ENCODE assay signal across 1 cellular context in genomic region chr7:87590578-87590977, GRCh38.
TF ChIP-seq lines count a peak whose summit lies in the region.

No MANE protein-coding gene starts in this region.

TF ChIP-seq in GM12878, 131 proteins besides CTCF, POLR2A, EP300 and RAD21:
- no peak for TF ChIP-seq MYB (IDR thresholded peaks at IDR 0.05; ENCODE audit: borderline replicate concordance, low read depth, low read length)
- TF ChIP-seq IKZF1 (conservative IDR thresholded peaks at IDR 0.05): no peak
- TF ChIP-seq NFIC (IDR thresholded peaks at IDR 0.05; ENCODE audit: low read depth, low read length): no peak
- TF ChIP-seq PAX5 (IDR thresholded peaks at IDR 0.05; ENCODE audit: borderline replicate concordance, low read depth, low read length): no peak
- TF ChIP-seq ZBED1 (IDR thresholded peaks at IDR 0.05; ENCODE audit: borderline replicate concordance): no peak
- no peak for TF ChIP-seq NFXL1 (IDR thresholded peaks at IDR 0.05; ENCODE audit: borderline replicate concordance)
- TF ChIP-seq STAT3 (IDR thresholded peaks at IDR 0.05; ENCODE audit: low read depth, low read length): no peak
- no peak for TF ChIP-seq TARDBP (IDR thresholded peaks at IDR 0.05; ENCODE audit: borderline replicate concordance)
- no peak for TF ChIP-seq SP1 (IDR thresholded peaks at IDR 0.05; ENCODE audit: low read depth, low read length)
- TF ChIP-seq MAX (IDR thresholded peaks at IDR 0.05; ENCODE audit: low read depth, low read length): no peak
- no peak for TF ChIP-seq MTA2 (IDR thresholded peaks at IDR 0.05; ENCODE audit: low read depth)
- no peak for TF ChIP-seq RFX5 (IDR thresholded peaks at IDR 0.05; ENCODE audit: low read depth, low read length)
- TF ChIP-seq EED (IDR thresholded peaks at IDR 0.05; ENCODE audit: low read depth): no peak
- TF ChIP-seq SRF (IDR thresholded peaks at IDR 0.05; ENCODE audit: low read depth in 2 of 2, low read length in 2 of 2): no peak
- no peak for TF ChIP-seq HCFC1 (IDR thresholded peaks at IDR 0.05; ENCODE audit: low read length)
